38 cellular contexts compared by ENCODE assay signal in the genomic region with DNA sequence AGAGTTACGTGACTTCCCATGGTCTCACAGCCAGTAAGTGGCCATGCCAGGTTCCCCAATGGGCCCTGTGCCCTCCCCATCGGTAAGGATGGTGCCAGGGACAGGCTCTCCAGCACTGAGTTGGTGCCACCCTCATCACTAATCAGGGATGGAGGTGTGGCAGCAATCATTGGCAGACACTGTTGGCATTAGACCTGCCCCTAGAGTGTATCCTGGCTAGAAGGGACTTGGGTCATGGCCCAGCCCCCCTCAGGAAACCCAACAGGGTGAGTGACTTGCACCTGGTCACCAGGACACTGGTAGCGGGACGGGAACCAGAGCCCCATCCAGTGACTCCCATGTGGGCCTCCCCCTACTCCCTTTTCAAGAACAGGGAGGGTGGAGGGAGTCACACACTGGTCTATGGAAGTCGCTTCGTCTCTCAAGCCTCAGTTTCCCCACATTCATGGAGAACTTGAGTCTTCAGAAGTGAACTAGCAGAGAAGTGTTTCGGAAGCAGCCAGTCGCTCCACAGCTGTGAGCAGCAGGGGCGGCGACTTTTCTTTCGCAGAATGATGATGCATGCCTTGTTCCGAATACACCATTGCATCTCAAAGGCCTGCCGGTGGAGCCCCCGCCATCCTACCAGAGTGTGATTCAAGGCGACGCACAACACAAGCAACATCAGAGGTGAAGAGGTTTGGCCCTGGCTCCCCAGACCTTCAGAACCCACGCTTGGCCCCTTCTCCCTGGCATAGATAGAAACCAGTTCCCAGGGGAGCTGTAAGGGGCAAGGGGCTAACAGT. TPM values are rescaled to one million over a fixed set of nuclear protein-coding genes. Genes with fewer than 3 reads are reported as not detected.
"Had no signal": no experiment of that assay in that cellular context is flagged by ENCODE, and none has a peak within 500 bp of the region (broad histone marks: within the 10 kb centered on the region; RNA-seq: fewer than 3 reads in every experiment).

No MANE protein-coding gene starts in this region.

- ATAC-seq: activated CD8-positive, alpha-beta memory T cell treated with anti-CD3 and anti-CD28 coated beads, Interleukin-2, amount 10 ng/mL, durations not matched to agents 7 days and 5 days; activated naive CD8-positive, alpha-beta T cell treated with anti-CD3 and anti-CD28 coated beads, Interleukin-2, amount 50 U/mL, for 24 hours; PC-3; SK-N-SH treated with all-trans-retinoic acid at 6 μM for 48 hours had no signal

- H3K27me3 ChIP-seq: Peyer's patch had no signal

- DNase-seq: activated CD4-positive, alpha-beta memory T cell treated with anti-CD3 and anti-CD28 coated beads, Interleukin-2, amount 10 ng/mL, durations not matched to agents 7 days and 5 days; activated CD4-positive, alpha-beta T cell treated with anti-CD3 and anti-CD28 coated beads for 1 hour; activated CD4-positive, alpha-beta T cell treated with anti-CD3 and anti-CD28 coated beads for 48 hours; activated CD4-positive, CD25-positive, alpha-beta regulatory T cell; activated CD8-positive, alpha-beta memory T cell treated with anti-CD3 and anti-CD28 coated beads for 24 hours; activated CD8-positive, alpha-beta memory T cell treated with anti-CD3 and anti-CD28 coated beads, Interleukin-2, amount 10 ng/mL, durations not matched to agents 7 days and 5 days; activated CD8-positive, alpha-beta memory T cell treated with anti-CD3 and anti-CD28 coated beads, Interleukin-2, amount 50 U/mL, for 48 hours; activated effector memory CD4-positive, alpha-beta T cell treated with Interleukin-2 at 50 U/mL for 16 hours; activated naive CD4-positive, alpha-beta T cell treated with anti-CD3 and anti-CD28 coated beads, Interleukin-2, amount 10 ng/mL, durations not matched to agents 7 days and 5 days; activated naive CD8-positive, alpha-beta T cell treated with anti-CD3 and anti-CD28 coated beads, Interleukin-2, amount 50 U/mL, for 24 hours; activated T-cell treated with anti-CD3 and anti-CD28 coated beads, Interleukin-2, amount 50 U/mL, for 48 hours; anterior cingulate cortex; caudate nucleus; cerebellar nuclear complex; Kasumi-1; KG1; MG63; NCI-H1105; NCI-H1417 treated with DMSO at 0.1 percent for 48 hours; NCI-H1694; NCI-H1930; NCI-H2081 treated with DMSO at 0.1 percent for 48 hours; NCI-H226; NCI-H446 treated with DMSO at 0.1 percent for 48 hours; NCI-H524; PC-3; RPMI8226; SIG-M5; T1000; WERI-Rb-1 had no signal

- H3K4me3 ChIP-seq: MG63, Peyer's patch had no signal

- H3K9me3 Mint-ChIP-seq: activated CD4-positive, alpha-beta memory T cell treated with anti-CD3 and anti-CD28 coated beads, Interleukin-2, amount 10 ng/mL, durations not matched to agents 7 days and 5 days; activated naive CD4-positive, alpha-beta T cell treated with anti-CD3 and anti-CD28 coated beads, Interleukin-2, amount 10 ng/mL, durations not matched to agents 7 days and 5 days; activated naive CD8-positive, alpha-beta T cell treated with anti-CD3 and anti-CD28 coated beads, Interleukin-2, amount 50 U/mL, for 24 hours had no signal

- H3K27ac ChIP-seq: Peyer's patch, WERI-Rb-1 had no signal

- H3K9me3 ChIP-seq: MG63, Peyer's patch had no signal

- H3K27ac Mint-ChIP-seq: activated CD4-positive, alpha-beta memory T cell treated with anti-CD3 and anti-CD28 coated beads, Interleukin-2, amount 10 ng/mL, durations not matched to agents 7 days and 5 days; activated CD8-positive, alpha-beta memory T cell treated with anti-CD3 and anti-CD28 coated beads, Interleukin-2, amount 10 ng/mL, durations not matched to agents 7 days and 5 days; activated naive CD4-positive, alpha-beta T cell treated with anti-CD3 and anti-CD28 coated beads, Interleukin-2, amount 10 ng/mL, durations not matched to agents 7 days and 5 days; activated naive CD8-positive, alpha-beta T cell; activated naive CD8-positive, alpha-beta T cell treated with anti-CD3 and anti-CD28 coated beads, Interleukin-2, amount 50 U/mL, for 24 hours; brain had no signal

- H3K36me3 ChIP-seq: MG63, WERI-Rb-1 had no signal

- H3K4me1 ChIP-seq: Peyer's patch had no signal

- H3K4me1 Mint-ChIP-seq: activated CD4-positive, alpha-beta memory T cell treated with anti-CD3 and anti-CD28 coated beads, Interleukin-2, amount 10 ng/mL, durations not matched to agents 7 days and 5 days; activated CD8-positive, alpha-beta memory T cell treated with anti-CD3 and anti-CD28 coated beads, Interleukin-2, amount 10 ng/mL, durations not matched to agents 7 days and 5 days; activated naive CD4-positive, alpha-beta T cell treated with anti-CD3 and anti-CD28 coated beads, Interleukin-2, amount 10 ng/mL, durations not matched to agents 7 days and 5 days; activated naive CD8-positive, alpha-beta T cell treated with anti-CD3 and anti-CD28 coated beads, Interleukin-2, amount 50 U/mL, for 24 hours; brain had no signal

- H3K4me3 Mint-ChIP-seq: activated CD4-positive, alpha-beta memory T cell treated with anti-CD3 and anti-CD28 coated beads, Interleukin-2, amount 10 ng/mL, durations not matched to agents 7 days and 5 days; activated CD8-positive, alpha-beta memory T cell treated with anti-CD3 and anti-CD28 coated beads, Interleukin-2, amount 10 ng/mL, durations not matched to agents 7 days and 5 days; activated naive CD4-positive, alpha-beta T cell treated with anti-CD3 and anti-CD28 coated beads, Interleukin-2, amount 10 ng/mL, durations not matched to agents 7 days and 5 days; activated naive CD8-positive, alpha-beta T cell; activated naive CD8-positive, alpha-beta T cell treated with anti-CD3 and anti-CD28 coated beads, Interleukin-2, amount 50 U/mL, for 24 hours; brain had no signal

- FAIRE-seq: bronchial epithelial cell had no signal

- H3K36me3 Mint-ChIP-seq: activated CD8-positive, alpha-beta memory T cell treated with anti-CD3 and anti-CD28 coated beads, Interleukin-2, amount 10 ng/mL, durations not matched to agents 7 days and 5 days; activated naive CD4-positive, alpha-beta T cell treated with anti-CD3 and anti-CD28 coated beads, Interleukin-2, amount 10 ng/mL, durations not matched to agents 7 days and 5 days; activated naive CD8-positive, alpha-beta T cell; brain had no signal

RNA-seq across cellular contexts. Expression of a gene that starts 12.9 kb away (rescaled TPM):
- total RNA-seq: activated CD4-positive, alpha-beta memory T cell treated with anti-CD3 and anti-CD28 coated beads, Interleukin-2, amount 10 ng/mL, durations not matched to agents 7 days and 5 days; activated CD8-positive, alpha-beta memory T cell treated with anti-CD3 and anti-CD28 coated beads, Interleukin-2, amount 10 ng/mL, durations not matched to agents 7 days and 5 days; bronchial epithelial cell; PC-3; SK-MEL-5; T-helper 1 cell treated with Interleukin-12 subunit alpha and Interleukin-12 subunit beta and Interleukin-4 antibody, amounts not matched to agents 30 ng/mL and 1 ng/mL, for 36 hours; T-helper 2 cell treated with Interferon-gamma antibody and Interleukin-4, amounts not matched to agents 100 ng/mL and 5 ng/mL, for 36 hours had no signal

RNA-seq across cellular contexts. Expression of a gene that starts 41.4 kb away (rescaled TPM):
- total RNA-seq: activated CD4-positive, alpha-beta memory T cell treated with anti-CD3 and anti-CD28 coated beads, Interleukin-2, amount 10 ng/mL, durations not matched to agents 7 days and 5 days; activated CD8-positive, alpha-beta memory T cell treated with anti-CD3 and anti-CD28 coated beads, Interleukin-2, amount 10 ng/mL, durations not matched to agents 7 days and 5 days; bronchial epithelial cell; PC-3; SK-MEL-5; T-helper 1 cell treated with Interleukin-12 subunit alpha and Interleukin-12 subunit beta and Interleukin-4 antibody, amounts not matched to agents 30 ng/mL and 1 ng/mL, for 36 hours; T-helper 2 cell treated with Interferon-gamma antibody and Interleukin-4, amounts not matched to agents 100 ng/mL and 5 ng/mL, for 36 hours had no signal

RNA-seq across cellular contexts. Expression of a gene that starts 57.7 kb away (rescaled TPM):
- total RNA-seq: bronchial epithelial cell, PC-3, SK-MEL-5 had no signal
